Comparison of ENCODE assay signal across 1 cellular context in the genomic region with DNA sequence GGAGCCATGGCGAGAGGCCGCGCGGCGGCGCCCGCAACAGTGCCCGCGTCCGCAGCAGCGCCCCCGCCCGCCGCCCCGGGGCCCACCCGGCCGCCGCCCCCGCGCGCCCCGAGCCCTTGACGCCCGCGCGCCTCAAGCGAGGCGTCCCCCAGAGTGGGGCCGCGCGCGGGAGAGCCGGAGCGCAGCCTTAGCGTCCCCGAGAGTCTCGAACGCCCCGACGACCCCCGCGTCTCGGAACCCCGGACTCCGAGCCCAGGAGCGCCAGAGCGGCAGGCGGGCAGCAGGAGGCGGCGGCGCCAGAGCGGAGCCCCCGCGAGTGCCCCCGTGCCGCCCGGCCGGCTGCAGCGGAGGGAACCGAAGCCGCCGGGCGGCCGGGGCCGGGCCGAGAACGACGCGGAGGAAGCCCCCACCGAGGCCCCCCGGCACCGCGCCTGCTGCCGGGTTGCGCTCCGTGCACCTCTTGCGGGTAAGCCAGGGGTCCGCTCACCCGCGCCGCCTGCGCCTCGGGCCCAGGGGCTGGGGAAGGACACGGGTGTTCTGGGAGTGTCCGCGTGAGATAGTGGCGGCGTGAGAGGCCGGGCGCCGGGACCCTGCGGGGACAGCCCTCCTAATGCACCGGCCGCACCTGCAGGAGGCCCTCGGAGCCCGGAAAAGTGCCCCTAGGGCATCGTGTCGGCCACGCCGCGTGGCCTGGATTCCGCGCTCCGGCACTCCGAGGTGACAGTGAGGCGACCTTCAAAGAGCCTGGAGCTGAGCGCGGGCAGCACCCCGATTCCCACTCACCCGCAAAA.
TF ChIP-seq lines count a peak whose summit lies in the region.

No MANE protein-coding gene starts in this region.

TF ChIP-seq in GM12878, 131 proteins besides CTCF, POLR2A, EP300 and RAD21 (continued from another document):
- TF ChIP-seq, protein P1, sequence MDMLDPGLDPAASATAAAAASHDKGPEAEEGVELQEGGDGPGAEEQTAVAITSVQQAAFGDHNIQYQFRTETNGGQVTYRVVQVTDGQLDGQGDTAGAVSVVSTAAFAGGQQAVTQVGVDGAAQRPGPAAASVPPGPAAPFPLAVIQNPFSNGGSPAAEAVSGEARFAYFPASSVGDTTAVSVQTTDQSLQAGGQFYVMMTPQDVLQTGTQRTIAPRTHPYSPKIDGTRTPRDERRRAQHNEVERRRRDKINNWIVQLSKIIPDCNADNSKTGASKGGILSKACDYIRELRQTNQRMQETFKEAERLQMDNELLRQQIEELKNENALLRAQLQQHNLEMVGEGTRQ (IDR thresholded peaks at IDR 0.05; ENCODE audit: borderline replicate concordance, low read depth, low read length) = no peak
- TF ChIP-seq, protein P2, sequence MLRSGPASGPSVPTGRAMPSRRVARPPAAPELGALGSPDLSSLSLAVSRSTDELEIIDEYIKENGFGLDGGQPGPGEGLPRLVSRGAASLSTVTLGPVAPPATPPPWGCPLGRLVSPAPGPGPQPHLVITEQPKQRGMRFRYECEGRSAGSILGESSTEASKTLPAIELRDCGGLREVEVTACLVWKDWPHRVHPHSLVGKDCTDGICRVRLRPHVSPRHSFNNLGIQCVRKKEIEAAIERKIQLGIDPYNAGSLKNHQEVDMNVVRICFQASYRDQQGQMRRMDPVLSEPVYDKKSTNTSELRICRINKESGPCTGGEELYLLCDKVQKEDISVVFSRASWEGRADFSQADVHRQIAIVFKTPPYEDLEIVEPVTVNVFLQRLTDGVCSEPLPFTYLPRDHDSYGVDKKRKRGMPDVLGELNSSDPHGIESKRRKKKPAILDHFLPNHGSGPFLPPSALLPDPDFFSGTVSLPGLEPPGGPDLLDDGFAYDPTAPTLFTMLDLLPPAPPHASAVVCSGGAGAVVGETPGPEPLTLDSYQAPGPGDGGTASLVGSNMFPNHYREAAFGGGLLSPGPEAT (IDR thresholded peaks at IDR 0.05; ENCODE audit: low read depth) = no peak
- TF ChIP-seq, protein P3, sequence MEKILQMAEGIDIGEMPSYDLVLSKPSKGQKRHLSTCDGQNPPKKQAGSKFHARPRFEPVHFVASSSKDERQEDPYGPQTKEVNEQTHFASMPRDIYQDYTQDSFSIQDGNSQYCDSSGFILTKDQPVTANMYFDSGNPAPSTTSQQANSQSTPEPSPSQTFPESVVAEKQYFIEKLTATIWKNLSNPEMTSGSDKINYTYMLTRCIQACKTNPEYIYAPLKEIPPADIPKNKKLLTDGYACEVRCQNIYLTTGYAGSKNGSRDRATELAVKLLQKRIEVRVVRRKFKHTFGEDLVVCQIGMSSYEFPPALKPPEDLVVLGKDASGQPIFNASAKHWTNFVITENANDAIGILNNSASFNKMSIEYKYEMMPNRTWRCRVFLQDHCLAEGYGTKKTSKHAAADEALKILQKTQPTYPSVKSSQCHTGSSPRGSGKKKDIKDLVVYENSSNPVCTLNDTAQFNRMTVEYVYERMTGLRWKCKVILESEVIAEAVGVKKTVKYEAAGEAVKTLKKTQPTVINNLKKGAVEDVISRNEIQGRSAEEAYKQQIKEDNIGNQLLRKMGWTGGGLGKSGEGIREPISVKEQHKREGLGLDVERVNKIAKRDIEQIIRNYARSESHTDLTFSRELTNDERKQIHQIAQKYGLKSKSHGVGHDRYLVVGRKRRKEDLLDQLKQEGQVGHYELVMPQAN (conservative IDR thresholded peaks at IDR 0.05) = no peak; the same call in none of the 2 replicates
- TF ChIP-seq MTA3 (IDR thresholded peaks at IDR 0.05; ENCODE audit: borderline replicate concordance, low read length) (no peak), SUPT20H (IDR thresholded peaks at IDR 0.05; ENCODE audit: borderline replicate concordance, control insufficient read depth, low read depth, low read length) (no peak), RBBP5 (conservative IDR thresholded peaks at IDR 0.05) (no peak), YY1 (IDR thresholded peaks at IDR 0.05; ENCODE audit: low read depth, low read length) (no peak), IRF4 (IDR thresholded peaks at IDR 0.05; ENCODE audit: low read depth, low read length) (no peak), CBX3 (IDR thresholded peaks at IDR 0.05; ENCODE audit: borderline replicate concordance, low read depth) (no peak), NFYA (IDR thresholded peaks at IDR 0.05; ENCODE audit: borderline replicate concordance, low read depth, low read length) (no peak), GATAD2B (conservative IDR thresholded peaks at IDR 0.05; ENCODE audit: low read depth) (peak; percentile 81), RCOR1 (conservative IDR thresholded peaks at IDR 0.05; ENCODE audit: low read depth, low read length) (no peak), PAX8 (IDR thresholded peaks at IDR 0.05) (no peak), GABPA (IDR thresholded peaks at IDR 0.05; ENCODE audit: low read depth) (no peak)
- TF ChIP-seq, protein P4, sequence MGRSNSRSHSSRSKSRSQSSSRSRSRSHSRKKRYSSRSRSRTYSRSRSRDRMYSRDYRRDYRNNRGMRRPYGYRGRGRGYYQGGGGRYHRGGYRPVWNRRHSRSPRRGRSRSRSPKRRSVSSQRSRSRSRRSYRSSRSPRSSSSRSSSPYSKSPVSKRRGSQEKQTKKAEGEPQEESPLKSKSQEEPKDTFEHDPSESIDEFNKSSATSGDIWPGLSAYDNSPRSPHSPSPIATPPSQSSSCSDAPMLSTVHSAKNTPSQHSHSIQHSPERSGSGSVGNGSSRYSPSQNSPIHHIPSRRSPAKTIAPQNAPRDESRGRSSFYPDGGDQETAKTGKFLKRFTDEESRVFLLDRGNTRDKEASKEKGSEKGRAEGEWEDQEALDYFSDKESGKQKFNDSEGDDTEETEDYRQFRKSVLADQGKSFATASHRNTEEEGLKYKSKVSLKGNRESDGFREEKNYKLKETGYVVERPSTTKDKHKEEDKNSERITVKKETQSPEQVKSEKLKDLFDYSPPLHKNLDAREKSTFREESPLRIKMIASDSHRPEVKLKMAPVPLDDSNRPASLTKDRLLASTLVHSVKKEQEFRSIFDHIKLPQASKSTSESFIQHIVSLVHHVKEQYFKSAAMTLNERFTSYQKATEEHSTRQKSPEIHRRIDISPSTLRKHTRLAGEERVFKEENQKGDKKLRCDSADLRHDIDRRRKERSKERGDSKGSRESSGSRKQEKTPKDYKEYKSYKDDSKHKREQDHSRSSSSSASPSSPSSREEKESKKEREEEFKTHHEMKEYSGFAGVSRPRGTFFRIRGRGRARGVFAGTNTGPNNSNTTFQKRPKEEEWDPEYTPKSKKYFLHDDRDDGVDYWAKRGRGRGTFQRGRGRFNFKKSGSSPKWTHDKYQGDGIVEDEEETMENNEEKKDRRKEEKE (IDR thresholded peaks at IDR 0.05) = no peak
- TF ChIP-seq, protein P5, sequence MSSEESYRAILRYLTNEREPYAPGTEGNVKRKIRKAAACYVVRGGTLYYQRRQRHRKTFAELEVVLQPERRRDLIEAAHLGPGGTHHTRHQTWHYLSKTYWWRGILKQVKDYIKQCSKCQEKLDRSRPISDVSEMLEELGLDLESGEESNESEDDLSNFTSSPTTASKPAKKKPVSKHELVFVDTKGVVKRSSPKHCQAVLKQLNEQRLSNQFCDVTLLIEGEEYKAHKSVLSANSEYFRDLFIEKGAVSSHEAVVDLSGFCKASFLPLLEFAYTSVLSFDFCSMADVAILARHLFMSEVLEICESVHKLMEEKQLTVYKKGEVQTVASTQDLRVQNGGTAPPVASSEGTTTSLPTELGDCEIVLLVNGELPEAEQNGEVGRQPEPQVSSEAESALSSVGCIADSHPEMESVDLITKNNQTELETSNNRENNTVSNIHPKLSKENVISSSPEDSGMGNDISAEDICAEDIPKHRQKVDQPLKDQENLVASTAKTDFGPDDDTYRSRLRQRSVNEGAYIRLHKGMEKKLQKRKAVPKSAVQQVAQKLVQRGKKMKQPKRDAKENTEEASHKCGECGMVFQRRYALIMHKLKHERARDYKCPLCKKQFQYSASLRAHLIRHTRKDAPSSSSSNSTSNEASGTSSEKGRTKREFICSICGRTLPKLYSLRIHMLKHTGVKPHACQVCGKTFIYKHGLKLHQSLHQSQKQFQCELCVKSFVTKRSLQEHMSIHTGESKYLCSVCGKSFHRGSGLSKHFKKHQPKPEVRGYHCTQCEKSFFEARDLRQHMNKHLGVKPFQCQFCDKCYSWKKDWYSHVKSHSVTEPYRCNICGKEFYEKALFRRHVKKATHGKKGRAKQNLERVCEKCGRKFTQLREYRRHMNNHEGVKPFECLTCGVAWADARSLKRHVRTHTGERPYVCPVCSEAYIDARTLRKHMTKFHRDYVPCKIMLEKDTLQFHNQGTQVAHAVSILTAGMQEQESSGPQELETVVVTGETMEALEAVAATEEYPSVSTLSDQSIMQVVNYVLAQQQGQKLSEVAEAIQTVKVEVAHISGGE (CRISPR knock-in tag; IDR thresholded peaks at IDR 0.05) = no peak
- TF ChIP-seq, protein P6, sequence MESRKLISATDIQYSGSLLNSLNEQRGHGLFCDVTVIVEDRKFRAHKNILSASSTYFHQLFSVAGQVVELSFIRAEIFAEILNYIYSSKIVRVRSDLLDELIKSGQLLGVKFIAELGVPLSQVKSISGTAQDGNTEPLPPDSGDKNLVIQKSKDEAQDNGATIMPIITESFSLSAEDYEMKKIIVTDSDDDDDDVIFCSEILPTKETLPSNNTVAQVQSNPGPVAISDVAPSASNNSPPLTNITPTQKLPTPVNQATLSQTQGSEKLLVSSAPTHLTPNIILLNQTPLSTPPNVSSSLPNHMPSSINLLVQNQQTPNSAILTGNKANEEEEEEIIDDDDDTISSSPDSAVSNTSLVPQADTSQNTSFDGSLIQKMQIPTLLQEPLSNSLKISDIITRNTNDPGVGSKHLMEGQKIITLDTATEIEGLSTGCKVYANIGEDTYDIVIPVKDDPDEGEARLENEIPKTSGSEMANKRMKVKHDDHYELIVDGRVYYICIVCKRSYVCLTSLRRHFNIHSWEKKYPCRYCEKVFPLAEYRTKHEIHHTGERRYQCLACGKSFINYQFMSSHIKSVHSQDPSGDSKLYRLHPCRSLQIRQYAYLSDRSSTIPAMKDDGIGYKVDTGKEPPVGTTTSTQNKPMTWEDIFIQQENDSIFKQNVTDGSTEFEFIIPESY (IDR thresholded peaks at IDR 0.05) = no peak
- TF ChIP-seq, protein P7, sequence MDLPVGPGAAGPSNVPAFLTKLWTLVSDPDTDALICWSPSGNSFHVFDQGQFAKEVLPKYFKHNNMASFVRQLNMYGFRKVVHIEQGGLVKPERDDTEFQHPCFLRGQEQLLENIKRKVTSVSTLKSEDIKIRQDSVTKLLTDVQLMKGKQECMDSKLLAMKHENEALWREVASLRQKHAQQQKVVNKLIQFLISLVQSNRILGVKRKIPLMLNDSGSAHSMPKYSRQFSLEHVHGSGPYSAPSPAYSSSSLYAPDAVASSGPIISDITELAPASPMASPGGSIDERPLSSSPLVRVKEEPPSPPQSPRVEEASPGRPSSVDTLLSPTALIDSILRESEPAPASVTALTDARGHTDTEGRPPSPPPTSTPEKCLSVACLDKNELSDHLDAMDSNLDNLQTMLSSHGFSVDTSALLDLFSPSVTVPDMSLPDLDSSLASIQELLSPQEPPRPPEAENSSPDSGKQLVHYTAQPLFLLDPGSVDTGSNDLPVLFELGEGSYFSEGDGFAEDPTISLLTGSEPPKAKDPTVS (IDR thresholded peaks at IDR 0.05; ENCODE audit: low read depth, low read length) = no peak
TF ChIP-seq in GM12878: peak in this region for 12.
